8 cellular contexts compared by ENCODE assay signal in the genomic region with DNA sequence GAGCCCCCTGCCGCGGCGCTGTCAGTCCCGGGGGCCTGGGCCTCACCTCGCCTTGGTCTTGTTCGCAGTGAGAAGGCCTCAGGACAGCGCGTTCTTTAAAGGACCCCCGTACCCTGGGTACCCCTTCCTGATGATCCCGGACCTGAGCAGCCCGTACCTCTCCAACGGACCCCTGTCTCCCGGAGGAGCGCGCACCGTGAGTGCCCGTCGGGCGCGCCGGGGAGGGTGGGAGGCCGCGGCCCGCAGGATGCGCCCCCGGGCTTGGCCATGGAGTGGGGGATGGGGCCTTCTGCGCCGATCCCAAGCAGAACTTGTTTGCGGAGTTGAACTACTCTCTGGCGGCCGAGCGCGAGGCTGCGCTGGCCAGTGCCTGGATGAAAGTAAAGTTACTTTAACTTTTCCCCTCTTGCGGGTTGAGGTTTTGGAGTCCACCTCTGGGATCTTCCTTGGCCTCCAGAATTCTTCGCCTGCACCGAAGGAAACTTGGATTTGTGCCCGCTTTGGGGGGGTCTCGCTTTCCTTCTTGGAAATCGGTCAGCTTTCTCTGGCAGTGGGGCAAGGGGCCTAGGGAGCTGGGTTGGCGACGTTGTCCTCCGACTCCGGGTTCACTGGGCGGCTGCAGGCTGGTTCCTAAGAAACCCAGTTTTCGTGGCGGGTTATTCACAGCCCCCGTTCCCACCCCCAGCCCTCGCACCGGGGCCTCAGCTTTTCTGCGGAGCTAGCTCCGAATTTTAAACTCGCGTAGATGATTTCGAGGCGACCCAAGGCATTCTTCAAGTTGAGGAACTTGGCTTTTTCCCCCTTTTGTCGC. TPM values are rescaled to one million over a fixed set of nuclear protein-coding genes. Genes with fewer than 3 reads are reported as not detected.
DNase-seq lines count a peak whose midpoint lies in the region; ATAC-seq and TF ChIP-seq lines count a peak whose summit lies in the region.

No MANE protein-coding gene starts in this region.

- POLR2A ChIA-PET in AG04450 (lab: Yijun Ruan, JAX): interaction anchor here (1.0 to 2.0 kb wide), 3 partner anchors 114 to 144 kb away, joined by 4 to 7 read pairs (median 5); no protein-coding TSS in a partner anchor

- TF ChIP-seq CTCF in AG04450 (IDR thresholded peaks at IDR 0.05; ENCODE audit: low read depth, low read length) (no peak), endothelial cell (IDR thresholded peaks at IDR 0.05; ENCODE audit: unreplicated experiment) (no peak), mucosa of descending colon (IDR thresholded peaks at IDR 0.05) (no peak)

- no peak for DNase-seq in AG04450 (ENCODE audit: low read depth, low spot score)
- no peak for DNase-seq in NT2/D1 (ENCODE audit: low read depth, low spot score)
- DNase-seq in endothelial cell (ENCODE audit: low spot score): peak; percentile 52
- peak in 2 of 3 donors; percentile 43 to 58 for DNase-seq in mucosa of descending colon
- no peak for DNase-seq in NCI-H345 (lab: John Stamatoyannopoulos, UW)
- no peak for DNase-seq in NK-92 (lab: John Stamatoyannopoulos, UW; ENCODE audit: unreplicated experiment)
- no peak for DNase-seq in NCI-H128 (lab: John Stamatoyannopoulos, UW; ENCODE audit: unreplicated experiment)
- DNase-seq in stimulated activated naive CD4-positive, alpha-beta T cell treated with Interleukin-2 at 50 U/mL for 16 hours (lab: John Stamatoyannopoulos, UW): no peak

- CTCF ChIA-PET in AG04450 (lab: Charles Lee): interaction anchor here (1.1 to 5.0 kb wide), 5 partner anchors 13 to 165 kb away, joined by 3 to 71 read pairs (median 4); no protein-coding TSS in a partner anchor

- H3K4me3 Mint-ChIP-seq in endothelial cell (ENCODE audit: unreplicated experiment): peak overlapping the region; percentile 93

- H3K36me3 ChIP-seq in NT2/D1 (ENCODE audit: insufficient read depth, insufficient read length, low read length): peaks cover 7% of the 10 kb centered on the region
- no peaks in the 10 kb centered on the region for H3K36me3 ChIP-seq in mucosa of descending colon (ENCODE audit: low read depth)

- H3K9me3 ChIP-seq in AG04450 (ENCODE audit: control insufficient read depth, insufficient read depth, low read length): no peaks in the 10 kb centered on the region; the same call in 1 of the 2 replicates
- no peaks in the 10 kb centered on the region for H3K9me3 ChIP-seq in NT2/D1 (ENCODE audit: insufficient read depth, low read length)
- no peaks in the 10 kb centered on the region for H3K9me3 ChIP-seq in mucosa of descending colon

- H3K27me3 ChIP-seq in AG04450 (ENCODE audit: control insufficient read depth, insufficient read depth, low read length) (no peaks in the 10 kb centered on the region), NT2/D1 (ENCODE audit: insufficient read depth, insufficient read length) (peaks cover 27% of the 10 kb centered on the region)

- no peak overlapping the region for H3K27ac ChIP-seq in AG04450 (ENCODE audit: low read depth, low read length)

- peaks cover 10% of the 10 kb centered on the region for H3K27me3 Mint-ChIP-seq in endothelial cell (ENCODE audit: unreplicated experiment)

- peak; percentile 28 for ATAC-seq in mucosa of descending colon

- no peaks in the 10 kb centered on the region for H3K9me3 Mint-ChIP-seq in endothelial cell (ENCODE audit: unreplicated experiment)

- peaks cover 34% of the 10 kb centered on the region for H3K4me1 Mint-ChIP-seq in endothelial cell (ENCODE audit: unreplicated experiment)

- H3K27ac Mint-ChIP-seq in endothelial cell (ENCODE audit: unreplicated experiment): peak overlapping the region; percentile 70

- H3K4me1 ChIP-seq in NT2/D1 (ENCODE audit: insufficient read depth, insufficient read length): peaks cover 6% of the 10 kb centered on the region
- peaks cover 12% of the 10 kb centered on the region for H3K4me1 ChIP-seq in mucosa of descending colon (ENCODE audit: low read depth)

- peak overlapping the region; percentile 93 for H3K4me3 ChIP-seq in AG04450 (ENCODE audit: low read depth, low read length)
- peak overlapping the region; percentile 88 for H3K4me3 ChIP-seq in NT2/D1 (ENCODE audit: insufficient read length, low read depth)
- peak overlapping the region; percentile 11 for H3K4me3 ChIP-seq in mucosa of descending colon

- peaks cover 17% of the 10 kb centered on the region for H3K36me3 Mint-ChIP-seq in endothelial cell (ENCODE audit: low read depth, unreplicated experiment)

- peak overlapping the region; percentile 94 for H3K9ac ChIP-seq in NT2/D1 (ENCODE audit: insufficient read length, low read depth)

- intact Hi-C loops in mucosa of descending colon (cut with DNase I, micrococcal nuclease): loop anchor here in 1 of 2 donors (5.0 kb wide), 1 partner anchor 153 kb away; no protein-coding TSS in a partner anchor

RNA-seq across cellular contexts. Expression of a gene that starts 1.3 kb away (rescaled TPM):
- polyA plus RNA-seq in AG04450 (2011; rRNA removed): 2.7 and 3.5 TPM in 2 replicates
- polyA minus RNA-seq in AG04450 (2011; rRNA and poly(A)+ RNA removed): 5.6 and 6.8 TPM in 2 replicates
- total RNA-seq in endothelial cell (ENCODE audit: unreplicated experiment): 83.8 TPM
- 10 to 100 TPM in 1 of 3 donors, 1 to 10 TPM in 2; 1.3 to 22.9 (median 3.0) TPM for total RNA-seq in mucosa of descending colon

Comparison
In these comparisons a context has a peak if more than half of its experiments do, and no peak if none do; other contexts are left out.
1. DNase-seq: peak in endothelial cell (single experiment) and mucosa of descending colon (2 of 3); none in AG04450 (single experiment), NT2/D1 (single experiment), NCI-H345 (single experiment), NK-92 (single experiment), NCI-H128 (single experiment) and stimulated activated naive CD4-positive, alpha-beta T cell treated with Interleukin-2 at 50 U/mL for 16 hours (single experiment).
2. H3K4me3 ChIP-seq: peak in every context shown above with its lines; median percentile 93 in AG04450; 88 in NT2/D1; 11 in mucosa of descending colon.